Comparison of ENCODE assay signal across 1 cellular context in the genomic region with DNA sequence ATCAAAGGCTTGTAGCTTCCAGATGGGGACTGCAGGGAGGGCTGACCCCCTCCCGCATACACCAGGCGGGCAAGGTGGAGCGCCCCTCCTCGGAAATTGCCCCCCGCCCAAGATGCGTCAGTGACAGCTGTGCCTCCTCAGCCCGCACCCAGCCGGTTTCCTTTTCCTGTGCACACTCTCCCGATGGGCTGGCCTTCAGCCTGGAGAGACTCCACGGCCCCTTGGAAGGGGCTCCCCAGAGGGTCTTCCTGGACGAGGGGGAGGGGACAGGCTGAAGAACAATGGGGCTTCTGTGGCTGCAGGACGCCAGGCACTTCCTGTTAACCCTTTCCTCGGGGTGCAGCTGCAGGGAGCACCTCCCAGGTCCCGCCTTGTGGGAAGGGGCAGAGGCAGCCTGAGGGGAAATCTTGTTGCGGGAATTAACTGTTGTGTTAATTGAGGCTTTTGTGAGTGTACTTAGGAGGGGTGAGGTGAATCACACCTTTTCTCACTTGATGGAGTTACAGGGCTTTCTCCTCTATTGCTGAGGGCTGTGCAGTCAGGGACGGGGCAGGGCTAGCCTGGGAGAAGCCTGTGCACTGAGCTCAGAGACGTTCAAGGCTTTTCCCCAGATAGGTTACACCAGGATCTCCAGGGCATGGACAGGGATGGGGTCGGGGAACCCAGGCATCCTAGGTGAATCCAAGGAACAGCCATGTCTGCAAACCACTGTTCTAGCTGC.
A peak's percentile ranks its signal among the peaks of the same experiment; 100 is the strongest.
TF ChIP-seq lines count a peak whose summit lies in the region.

No MANE protein-coding gene starts in this region.

TF ChIP-seq in K562, 482 proteins besides CTCF, POLR2A, EP300 and RAD21 (continued from another document and continues in another):
- TF ChIP-seq, protein P1, sequence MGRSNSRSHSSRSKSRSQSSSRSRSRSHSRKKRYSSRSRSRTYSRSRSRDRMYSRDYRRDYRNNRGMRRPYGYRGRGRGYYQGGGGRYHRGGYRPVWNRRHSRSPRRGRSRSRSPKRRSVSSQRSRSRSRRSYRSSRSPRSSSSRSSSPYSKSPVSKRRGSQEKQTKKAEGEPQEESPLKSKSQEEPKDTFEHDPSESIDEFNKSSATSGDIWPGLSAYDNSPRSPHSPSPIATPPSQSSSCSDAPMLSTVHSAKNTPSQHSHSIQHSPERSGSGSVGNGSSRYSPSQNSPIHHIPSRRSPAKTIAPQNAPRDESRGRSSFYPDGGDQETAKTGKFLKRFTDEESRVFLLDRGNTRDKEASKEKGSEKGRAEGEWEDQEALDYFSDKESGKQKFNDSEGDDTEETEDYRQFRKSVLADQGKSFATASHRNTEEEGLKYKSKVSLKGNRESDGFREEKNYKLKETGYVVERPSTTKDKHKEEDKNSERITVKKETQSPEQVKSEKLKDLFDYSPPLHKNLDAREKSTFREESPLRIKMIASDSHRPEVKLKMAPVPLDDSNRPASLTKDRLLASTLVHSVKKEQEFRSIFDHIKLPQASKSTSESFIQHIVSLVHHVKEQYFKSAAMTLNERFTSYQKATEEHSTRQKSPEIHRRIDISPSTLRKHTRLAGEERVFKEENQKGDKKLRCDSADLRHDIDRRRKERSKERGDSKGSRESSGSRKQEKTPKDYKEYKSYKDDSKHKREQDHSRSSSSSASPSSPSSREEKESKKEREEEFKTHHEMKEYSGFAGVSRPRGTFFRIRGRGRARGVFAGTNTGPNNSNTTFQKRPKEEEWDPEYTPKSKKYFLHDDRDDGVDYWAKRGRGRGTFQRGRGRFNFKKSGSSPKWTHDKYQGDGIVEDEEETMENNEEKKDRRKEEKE (IDR thresholded peaks at IDR 0.05; ENCODE audit: borderline replicate concordance in 1 of 2, control insufficient read depth in 1 of 2, low read depth in 2 of 2, low read length in 1 of 2), result no peak
- TF ChIP-seq CEBPG (CRISPR knock-in tag; IDR thresholded peaks at IDR 0.05) (no peak), CEBPG (tag; conservative IDR thresholded peaks at IDR 0.05 in 1 of 2, IDR thresholded peaks at IDR 0.05 in 1 of 2) (no peak), ZNF584 (CRISPR knock-in tag; IDR thresholded peaks at IDR 0.05; ENCODE audit: low read depth) (no peak), PML (IDR thresholded peaks at IDR 0.05; ENCODE audit: low read length) (no peak), ZNF324 (CRISPR knock-in tag; IDR thresholded peaks at IDR 0.05) (no peak), SRSF3 (IDR thresholded peaks at IDR 0.05; ENCODE audit: insufficient read depth, low read length) (no peak), RNF2 (IDR thresholded peaks at IDR 0.05) (no peak; the same call in 1 of the 2 replicates), CHD2 (IDR thresholded peaks at IDR 0.05; ENCODE audit: low read depth, low read length) (no peak), SREBF1 (IDR thresholded peaks at IDR 0.05; ENCODE audit: borderline replicate concordance, low read depth, low read length) (no peak), SIRT6 (IDR thresholded peaks at IDR 0.05; ENCODE audit: low read depth, low read length) (no peak), SRSF1 (IDR thresholded peaks at IDR 0.05; ENCODE audit: low read depth, low read length) (no peak), ZNF76 (CRISPR knock-in tag; IDR thresholded peaks at IDR 0.05; ENCODE audit: borderline replicate concordance) (no peak), BRF1 (IDR thresholded peaks at IDR 0.05; ENCODE audit: borderline replicate concordance, extremely low read depth, insufficient read length) (no peak), CREBBP (IDR thresholded peaks at IDR 0.05; ENCODE audit: low read depth, low read length) (no peak), RHOXF2B (CRISPR knock-in tag; conservative IDR thresholded peaks at IDR 0.05) (no peak), NFIC (IDR thresholded peaks at IDR 0.05) (no peak), RAD51 (IDR thresholded peaks at IDR 0.05; ENCODE audit: borderline replicate concordance, low read depth) (no peak), ZNF696 (CRISPR knock-in tag; conservative IDR thresholded peaks at IDR 0.05) (no peak), SMARCE1 (IDR thresholded peaks at IDR 0.05) (0 out of 2 replicates have a peak, but pooled peaks have one; percentile 39), NELFE (IDR thresholded peaks at IDR 0.05; ENCODE audit: insufficient read depth, insufficient read length) (no peak), ZNF766 (CRISPR knock-in tag; conservative IDR thresholded peaks at IDR 0.05) (peak; percentile 14; the same call in 1 of the 2 replicates), POLR3A (IDR thresholded peaks at IDR 0.05; ENCODE audit: borderline replicate concordance, extremely low read depth, insufficient read depth, insufficient read length) (no peak), DMBX1 (CRISPR knock-in tag; IDR thresholded peaks at IDR 0.05; ENCODE audit: borderline replicate concordance) (peak; percentile 67; the same call in 1 of the 2 replicates), BRCA1 (IDR thresholded peaks at IDR 0.05) (no peak), BRCA1 (CRISPR knock-in tag; IDR thresholded peaks at IDR 0.05) (no peak), ARID2 (IDR thresholded peaks at IDR 0.05) (no peak), XRCC3 (IDR thresholded peaks at IDR 0.05) (no peak), ZNF764 (CRISPR knock-in tag; IDR thresholded peaks at IDR 0.05; ENCODE audit: low read depth) (no peak), CEBPB (tag; IDR thresholded peaks at IDR 0.05) (no peak), TEAD2 (tag; IDR thresholded peaks at IDR 0.05) (no peak), ZKSCAN1 (IDR thresholded peaks at IDR 0.05; ENCODE audit: low read depth, low read length) (no peak), ARHGAP35 (IDR thresholded peaks at IDR 0.05; ENCODE audit: partially characterized antibody) (no peak), IRF2 (CRISPR knock-in tag; IDR thresholded peaks at IDR 0.05) (no peak), ETV1 (tag; conservative IDR thresholded peaks at IDR 0.05; ENCODE audit: low read depth) (peak; percentile 73), STAT5B (CRISPR knock-in tag; IDR thresholded peaks at IDR 0.05) (no peak), HNRNPUL1 (IDR thresholded peaks at IDR 0.05; ENCODE audit: low read length) (no peak), CBX5 (IDR thresholded peaks at IDR 0.05; ENCODE audit: borderline replicate concordance, low read depth) (no peak), ZNF316 (IDR thresholded peaks at IDR 0.05) (no peak), MIER1 (IDR thresholded peaks at IDR 0.05; ENCODE audit: low read depth) (no peak), SMAD4 (CRISPR knock-in tag; conservative IDR thresholded peaks at IDR 0.05) (peak; percentile 66)
- TF ChIP-seq, protein P2, sequence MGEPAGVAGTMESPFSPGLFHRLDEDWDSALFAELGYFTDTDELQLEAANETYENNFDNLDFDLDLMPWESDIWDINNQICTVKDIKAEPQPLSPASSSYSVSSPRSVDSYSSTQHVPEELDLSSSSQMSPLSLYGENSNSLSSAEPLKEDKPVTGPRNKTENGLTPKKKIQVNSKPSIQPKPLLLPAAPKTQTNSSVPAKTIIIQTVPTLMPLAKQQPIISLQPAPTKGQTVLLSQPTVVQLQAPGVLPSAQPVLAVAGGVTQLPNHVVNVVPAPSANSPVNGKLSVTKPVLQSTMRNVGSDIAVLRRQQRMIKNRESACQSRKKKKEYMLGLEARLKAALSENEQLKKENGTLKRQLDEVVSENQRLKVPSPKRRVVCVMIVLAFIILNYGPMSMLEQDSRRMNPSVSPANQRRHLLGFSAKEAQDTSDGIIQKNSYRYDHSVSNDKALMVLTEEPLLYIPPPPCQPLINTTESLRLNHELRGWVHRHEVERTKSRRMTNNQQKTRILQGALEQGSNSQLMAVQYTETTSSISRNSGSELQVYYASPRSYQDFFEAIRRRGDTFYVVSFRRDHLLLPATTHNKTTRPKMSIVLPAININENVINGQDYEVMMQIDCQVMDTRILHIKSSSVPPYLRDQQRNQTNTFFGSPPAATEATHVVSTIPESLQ (CRISPR knock-in tag; IDR thresholded peaks at IDR 0.05), result no peak
- TF ChIP-seq, protein P3, sequence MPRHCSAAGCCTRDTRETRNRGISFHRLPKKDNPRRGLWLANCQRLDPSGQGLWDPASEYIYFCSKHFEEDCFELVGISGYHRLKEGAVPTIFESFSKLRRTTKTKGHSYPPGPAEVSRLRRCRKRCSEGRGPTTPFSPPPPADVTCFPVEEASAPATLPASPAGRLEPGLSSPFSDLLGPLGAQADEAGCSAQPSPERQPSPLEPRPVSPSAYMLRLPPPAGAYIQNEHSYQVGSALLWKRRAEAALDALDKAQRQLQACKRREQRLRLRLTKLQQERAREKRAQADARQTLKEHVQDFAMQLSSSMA (CRISPR knock-in tag; IDR thresholded peaks at IDR 0.05), result no peak
- TF ChIP-seq, protein P4, sequence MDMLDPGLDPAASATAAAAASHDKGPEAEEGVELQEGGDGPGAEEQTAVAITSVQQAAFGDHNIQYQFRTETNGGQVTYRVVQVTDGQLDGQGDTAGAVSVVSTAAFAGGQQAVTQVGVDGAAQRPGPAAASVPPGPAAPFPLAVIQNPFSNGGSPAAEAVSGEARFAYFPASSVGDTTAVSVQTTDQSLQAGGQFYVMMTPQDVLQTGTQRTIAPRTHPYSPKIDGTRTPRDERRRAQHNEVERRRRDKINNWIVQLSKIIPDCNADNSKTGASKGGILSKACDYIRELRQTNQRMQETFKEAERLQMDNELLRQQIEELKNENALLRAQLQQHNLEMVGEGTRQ (CRISPR knock-in tag; IDR thresholded peaks at IDR 0.05), result no peak
- TF ChIP-seq, protein P5, sequence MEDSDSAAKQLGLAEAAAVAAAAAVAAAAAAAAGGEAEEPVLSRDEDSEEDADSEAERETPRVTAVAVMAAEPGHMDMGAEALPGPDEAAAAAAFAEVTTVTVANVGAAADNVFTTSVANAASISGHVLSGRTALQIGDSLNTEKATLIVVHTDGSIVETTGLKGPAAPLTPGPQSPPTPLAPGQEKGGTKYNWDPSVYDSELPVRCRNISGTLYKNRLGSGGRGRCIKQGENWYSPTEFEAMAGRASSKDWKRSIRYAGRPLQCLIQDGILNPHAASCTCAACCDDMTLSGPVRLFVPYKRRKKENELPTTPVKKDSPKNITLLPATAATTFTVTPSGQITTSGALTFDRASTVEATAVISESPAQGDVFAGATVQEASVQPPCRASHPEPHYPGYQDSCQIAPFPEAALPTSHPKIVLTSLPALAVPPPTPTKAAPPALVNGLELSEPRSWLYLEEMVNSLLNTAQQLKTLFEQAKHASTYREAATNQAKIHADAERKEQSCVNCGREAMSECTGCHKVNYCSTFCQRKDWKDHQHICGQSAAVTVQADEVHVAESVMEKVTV (CRISPR knock-in tag; IDR thresholded peaks at IDR 0.05), result no peak
- TF ChIP-seq, protein P6, sequence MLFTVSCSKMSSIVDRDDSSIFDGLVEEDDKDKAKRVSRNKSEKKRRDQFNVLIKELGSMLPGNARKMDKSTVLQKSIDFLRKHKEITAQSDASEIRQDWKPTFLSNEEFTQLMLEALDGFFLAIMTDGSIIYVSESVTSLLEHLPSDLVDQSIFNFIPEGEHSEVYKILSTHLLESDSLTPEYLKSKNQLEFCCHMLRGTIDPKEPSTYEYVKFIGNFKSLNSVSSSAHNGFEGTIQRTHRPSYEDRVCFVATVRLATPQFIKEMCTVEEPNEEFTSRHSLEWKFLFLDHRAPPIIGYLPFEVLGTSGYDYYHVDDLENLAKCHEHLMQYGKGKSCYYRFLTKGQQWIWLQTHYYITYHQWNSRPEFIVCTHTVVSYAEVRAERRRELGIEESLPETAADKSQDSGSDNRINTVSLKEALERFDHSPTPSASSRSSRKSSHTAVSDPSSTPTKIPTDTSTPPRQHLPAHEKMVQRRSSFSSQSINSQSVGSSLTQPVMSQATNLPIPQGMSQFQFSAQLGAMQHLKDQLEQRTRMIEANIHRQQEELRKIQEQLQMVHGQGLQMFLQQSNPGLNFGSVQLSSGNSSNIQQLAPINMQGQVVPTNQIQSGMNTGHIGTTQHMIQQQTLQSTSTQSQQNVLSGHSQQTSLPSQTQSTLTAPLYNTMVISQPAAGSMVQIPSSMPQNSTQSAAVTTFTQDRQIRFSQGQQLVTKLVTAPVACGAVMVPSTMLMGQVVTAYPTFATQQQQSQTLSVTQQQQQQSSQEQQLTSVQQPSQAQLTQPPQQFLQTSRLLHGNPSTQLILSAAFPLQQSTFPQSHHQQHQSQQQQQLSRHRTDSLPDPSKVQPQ (CRISPR knock-in tag; IDR thresholded peaks at IDR 0.05; ENCODE audit: borderline replicate concordance), result no peak
- TF ChIP-seq, protein P7, sequence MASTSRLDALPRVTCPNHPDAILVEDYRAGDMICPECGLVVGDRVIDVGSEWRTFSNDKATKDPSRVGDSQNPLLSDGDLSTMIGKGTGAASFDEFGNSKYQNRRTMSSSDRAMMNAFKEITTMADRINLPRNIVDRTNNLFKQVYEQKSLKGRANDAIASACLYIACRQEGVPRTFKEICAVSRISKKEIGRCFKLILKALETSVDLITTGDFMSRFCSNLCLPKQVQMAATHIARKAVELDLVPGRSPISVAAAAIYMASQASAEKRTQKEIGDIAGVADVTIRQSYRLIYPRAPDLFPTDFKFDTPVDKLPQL (IDR thresholded peaks at IDR 0.05; ENCODE audit: extremely low read depth, insufficient read length), result no peak
- TF ChIP-seq, protein P8, sequence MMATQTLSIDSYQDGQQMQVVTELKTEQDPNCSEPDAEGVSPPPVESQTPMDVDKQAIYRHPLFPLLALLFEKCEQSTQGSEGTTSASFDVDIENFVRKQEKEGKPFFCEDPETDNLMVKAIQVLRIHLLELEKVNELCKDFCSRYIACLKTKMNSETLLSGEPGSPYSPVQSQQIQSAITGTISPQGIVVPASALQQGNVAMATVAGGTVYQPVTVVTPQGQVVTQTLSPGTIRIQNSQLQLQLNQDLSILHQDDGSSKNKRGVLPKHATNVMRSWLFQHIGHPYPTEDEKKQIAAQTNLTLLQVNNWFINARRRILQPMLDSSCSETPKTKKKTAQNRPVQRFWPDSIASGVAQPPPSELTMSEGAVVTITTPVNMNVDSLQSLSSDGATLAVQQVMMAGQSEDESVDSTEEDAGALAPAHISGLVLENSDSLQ (IDR thresholded peaks at IDR 0.05), result peak; percentile 56; the same call in 1 of the 2 replicates
- TF ChIP-seq, protein P9, sequence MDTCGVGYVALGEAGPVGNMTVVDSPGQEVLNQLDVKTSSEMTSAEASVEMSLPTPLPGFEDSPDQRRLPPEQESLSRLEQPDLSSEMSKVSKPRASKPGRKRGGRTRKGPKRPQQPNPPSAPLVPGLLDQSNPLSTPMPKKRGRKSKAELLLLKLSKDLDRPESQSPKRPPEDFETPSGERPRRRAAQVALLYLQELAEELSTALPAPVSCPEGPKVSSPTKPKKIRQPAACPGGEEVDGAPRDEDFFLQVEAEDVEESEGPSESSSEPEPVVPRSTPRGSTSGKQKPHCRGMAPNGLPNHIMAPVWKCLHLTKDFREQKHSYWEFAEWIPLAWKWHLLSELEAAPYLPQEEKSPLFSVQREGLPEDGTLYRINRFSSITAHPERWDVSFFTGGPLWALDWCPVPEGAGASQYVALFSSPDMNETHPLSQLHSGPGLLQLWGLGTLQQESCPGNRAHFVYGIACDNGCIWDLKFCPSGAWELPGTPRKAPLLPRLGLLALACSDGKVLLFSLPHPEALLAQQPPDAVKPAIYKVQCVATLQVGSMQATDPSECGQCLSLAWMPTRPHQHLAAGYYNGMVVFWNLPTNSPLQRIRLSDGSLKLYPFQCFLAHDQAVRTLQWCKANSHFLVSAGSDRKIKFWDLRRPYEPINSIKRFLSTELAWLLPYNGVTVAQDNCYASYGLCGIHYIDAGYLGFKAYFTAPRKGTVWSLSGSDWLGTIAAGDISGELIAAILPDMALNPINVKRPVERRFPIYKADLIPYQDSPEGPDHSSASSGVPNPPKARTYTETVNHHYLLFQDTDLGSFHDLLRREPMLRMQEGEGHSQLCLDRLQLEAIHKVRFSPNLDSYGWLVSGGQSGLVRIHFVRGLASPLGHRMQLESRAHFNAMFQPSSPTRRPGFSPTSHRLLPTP (IDR thresholded peaks at IDR 0.05; ENCODE audit: borderline replicate concordance, extremely low read depth, insufficient read length), result no peak
- TF ChIP-seq, protein P10, sequence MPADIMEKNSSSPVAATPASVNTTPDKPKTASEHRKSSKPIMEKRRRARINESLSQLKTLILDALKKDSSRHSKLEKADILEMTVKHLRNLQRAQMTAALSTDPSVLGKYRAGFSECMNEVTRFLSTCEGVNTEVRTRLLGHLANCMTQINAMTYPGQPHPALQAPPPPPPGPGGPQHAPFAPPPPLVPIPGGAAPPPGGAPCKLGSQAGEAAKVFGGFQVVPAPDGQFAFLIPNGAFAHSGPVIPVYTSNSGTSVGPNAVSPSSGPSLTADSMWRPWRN (IDR thresholded peaks at IDR 0.05; ENCODE audit: low read depth), result no peak
